ENCODE assay signal across 18 cellular contexts in genomic region chr10:14271621-14272020, GRCh38. TPM values are rescaled to one million over a fixed set of nuclear protein-coding genes. Genes with fewer than 3 reads are reported as not detected.
DNase-seq lines count a peak whose midpoint lies in the region; ATAC-seq and TF ChIP-seq lines count a peak whose summit lies in the region.
"Had no signal": no experiment of that assay in that cellular context is flagged by ENCODE, and none has a peak within 500 bp of the region (broad histone marks: within the 10 kb centered on the region; RNA-seq: fewer than 3 reads in every experiment).

No MANE protein-coding gene starts in this region.

- H3K18ac ChIP-seq in mesendoderm (ENCODE audit: low read length), result no peak overlapping the region

- no peak overlapping the region for H3K4me2 ChIP-seq in mesendoderm (ENCODE audit: low read length)
- H3K4me2 ChIP-seq: BLaER1 had no signal

- peak overlapping the region; percentile 8 for H3K27ac ChIP-seq in brain microvascular endothelial cell
- H3K27ac ChIP-seq in endodermal cell (ENCODE audit: low read depth, low read length), result peak overlapping the region; percentile 69
- H3K27ac ChIP-seq in mesendoderm (ENCODE audit: low read depth, low read length), result no peak overlapping the region
- H3K27ac ChIP-seq: BLaER1, C4-2B had no signal

- TF ChIP-seq CTCF in brain microvascular endothelial cell (IDR thresholded peaks at IDR 0.05; ENCODE audit: low read depth, low read length, missing control alignments), result no peak
- TF ChIP-seq CTCF in endodermal cell (conservative IDR thresholded peaks at IDR 0.05), result no peak

- H3K23ac ChIP-seq in mesendoderm (ENCODE audit: low read length), result no peak overlapping the region

- DNase-seq in EL (peak; percentile 34), brain microvascular endothelial cell (peak; percentile 33), endodermal cell (no peak), epidermal melanocyte (ENCODE audit: insufficient read length, low spot score) (no peak), mesendoderm (no peak), GOT3 (lab: John Stamatoyannopoulos, UW) (no peak)
- DNase-seq: Caco-2; CD4-positive, CD25-positive, alpha-beta regulatory T cell; CD8-positive, alpha-beta T cell; DMS153; DND-41; GF-D8; H7; HCEC 1CT had no signal

- 96% methylated on average over 3 of the region's 3 CpGs for WGBS in endodermal cell (ENCODE audit: insufficient coverage in 1 of 2, insufficient read length in 1 of 2), 2 experiments
- no CpG with 5 or more reads among the region's 3 CpGs for WGBS in mesendoderm (ENCODE audit: extremely low coverage, insufficient coverage, low lambda C conversion rate)

- H3K9ac ChIP-seq in endodermal cell (ENCODE audit: extremely low read depth, low read length, poor library complexity, severe bottlenecking), result no peak overlapping the region
- no peak overlapping the region for H3K9ac ChIP-seq in mesendoderm (ENCODE audit: low read length)
- H3K9ac ChIP-seq: BLaER1 had no signal

- H3K4me1 ChIP-seq in endodermal cell (ENCODE audit: control insufficient read depth, insufficient read depth, low read length) (peaks cover 4% of the 10 kb centered on the region), mesendoderm (ENCODE audit: control insufficient read depth, low read depth, low read length) (no peaks in the 10 kb centered on the region)
- H3K4me1 ChIP-seq: BLaER1, Caco-2 had no signal

- H2BK120ac ChIP-seq in mesendoderm (ENCODE audit: low read depth, low read length), result no peak overlapping the region

- H2AK5ac ChIP-seq in mesendoderm (ENCODE audit: low read length), result no peak overlapping the region

- no peak overlapping the region for H3K4ac ChIP-seq in mesendoderm (ENCODE audit: low read depth, low read length)

- H3K27me3 ChIP-seq in brain microvascular endothelial cell (replicated peaks) (no peaks in the 10 kb centered on the region), endodermal cell (ENCODE audit: control insufficient read depth, insufficient read depth, low read length, poor library complexity, severe bottlenecking) (no peaks in the 10 kb centered on the region), mesendoderm (ENCODE audit: insufficient read depth, low read length, poor library complexity) (no peaks in the 10 kb centered on the region)
- H3K27me3 ChIP-seq: BLaER1 had no signal

- H4K8ac ChIP-seq in mesendoderm (ENCODE audit: low read depth, low read length), result no peak overlapping the region

- no peak overlapping the region for H2BK15ac ChIP-seq in mesendoderm (replicated peaks; ENCODE audit: low read depth)

- no peaks in the 10 kb centered on the region for H3K36me3 ChIP-seq in brain microvascular endothelial cell (replicated peaks)
- H3K36me3 ChIP-seq in endodermal cell (ENCODE audit: control insufficient read depth, insufficient read depth, low read length), result no peaks in the 10 kb centered on the region
- no peaks in the 10 kb centered on the region for H3K36me3 ChIP-seq in mesendoderm (ENCODE audit: control insufficient read depth, insufficient read depth, low read length)
- H3K36me3 ChIP-seq: BLaER1 had no signal

- no peak overlapping the region for H3K27ac Mint-ChIP-seq in endodermal cell
- H3K27ac Mint-ChIP-seq: B cell; CD4-positive, CD25-positive, alpha-beta regulatory T cell; CD8-positive, alpha-beta T cell had no signal

- no peaks in the 10 kb centered on the region for H3K4me1 Mint-ChIP-seq in endodermal cell
- H3K4me1 Mint-ChIP-seq: B cell; CD4-positive, CD25-positive, alpha-beta regulatory T cell had no signal

- no peaks in the 10 kb centered on the region for H3K79me1 ChIP-seq in mesendoderm (ENCODE audit: low read length)

- H2BK5ac ChIP-seq in mesendoderm (ENCODE audit: low read length), result no peak overlapping the region

- no peaks in the 10 kb centered on the region for H3K79me2 ChIP-seq in mesendoderm (ENCODE audit: control insufficient read depth, insufficient read depth, low read length)

- no peak overlapping the region for H3K56ac ChIP-seq in mesendoderm (ENCODE audit: low read length)

- H3K9me3 Mint-ChIP-seq in endodermal cell, result peaks cover 3% of the 10 kb centered on the region
- H3K9me3 Mint-ChIP-seq: CD8-positive, alpha-beta T cell had no signal

- H3K9me3 ChIP-seq in endodermal cell (ENCODE audit: control insufficient read depth, low read length), result peaks cover 6% of the 10 kb centered on the region
- H3K9me3 ChIP-seq: BLaER1, Caco-2 had no signal

- ATAC-seq in HG02870 (IDR thresholded peaks at IDR 0.05; ENCODE audit: unreplicated experiment), result no peak
- ATAC-seq: CD8-positive, alpha-beta T cell had no signal

- H3K27me3 Mint-ChIP-seq in endodermal cell (ENCODE audit: insufficient read depth), result peaks cover 2% of the 10 kb centered on the region

- H3K36me3 Mint-ChIP-seq in endodermal cell (ENCODE audit: low read depth), result no peaks in the 10 kb centered on the region
- H3K36me3 Mint-ChIP-seq: CD4-positive, CD25-positive, alpha-beta regulatory T cell; CD8-positive, alpha-beta T cell had no signal

- no peak overlapping the region for H3K4me3 ChIP-seq in brain microvascular endothelial cell (ENCODE audit: low read depth, low read length)
- H3K4me3 ChIP-seq in endodermal cell (ENCODE audit: low read length), result no peak overlapping the region
- no peak overlapping the region for H3K4me3 ChIP-seq in mesendoderm (ENCODE audit: low read length)
- H3K4me3 ChIP-seq: BLaER1 had no signal

- in situ Hi-C loops in brain microvascular endothelial cell (cut with HindIII; ENCODE audit: low pct_ligation_motif_present, low sequenced_read_pairs), result no loop called here

- no peak overlapping the region for H4K5ac ChIP-seq in mesendoderm (ENCODE audit: low read length)

- H3K4me3 Mint-ChIP-seq in endodermal cell, result no peak overlapping the region
- H3K4me3 Mint-ChIP-seq: B cell; CD4-positive, CD25-positive, alpha-beta regulatory T cell; CD8-positive, alpha-beta T cell had no signal

RNA-seq across cellular contexts. Expression of gene FRMD4A, which starts 59.1 kb away (rescaled TPM):
- total RNA-seq in endodermal cell, result 10 to 100 TPM; 22.3 to 22.4 TPM
- polyA plus RNA-seq in endodermal cell (2013, experiment 1 of 2), result 113 TPM
- polyA plus RNA-seq in endodermal cell (2013, experiment 2 of 2), result 90.3 TPM
- polyA plus RNA-seq in mesendoderm (2013, experiment 1 of 2), result 25.4 TPM
- 32.2 TPM for polyA plus RNA-seq in mesendoderm (2013, experiment 2 of 2)

Comparison
In these comparisons a context has a peak if more than half of its experiments do, and no peak if none do; other contexts are left out.
1. DNase-seq: peak in EL (single experiment) and brain microvascular endothelial cell (single experiment); none in endodermal cell (single experiment), epidermal melanocyte (single experiment), mesendoderm (single experiment) and GOT3 (single experiment).